12 cellular contexts compared by ENCODE assay signal in the genomic region with DNA sequence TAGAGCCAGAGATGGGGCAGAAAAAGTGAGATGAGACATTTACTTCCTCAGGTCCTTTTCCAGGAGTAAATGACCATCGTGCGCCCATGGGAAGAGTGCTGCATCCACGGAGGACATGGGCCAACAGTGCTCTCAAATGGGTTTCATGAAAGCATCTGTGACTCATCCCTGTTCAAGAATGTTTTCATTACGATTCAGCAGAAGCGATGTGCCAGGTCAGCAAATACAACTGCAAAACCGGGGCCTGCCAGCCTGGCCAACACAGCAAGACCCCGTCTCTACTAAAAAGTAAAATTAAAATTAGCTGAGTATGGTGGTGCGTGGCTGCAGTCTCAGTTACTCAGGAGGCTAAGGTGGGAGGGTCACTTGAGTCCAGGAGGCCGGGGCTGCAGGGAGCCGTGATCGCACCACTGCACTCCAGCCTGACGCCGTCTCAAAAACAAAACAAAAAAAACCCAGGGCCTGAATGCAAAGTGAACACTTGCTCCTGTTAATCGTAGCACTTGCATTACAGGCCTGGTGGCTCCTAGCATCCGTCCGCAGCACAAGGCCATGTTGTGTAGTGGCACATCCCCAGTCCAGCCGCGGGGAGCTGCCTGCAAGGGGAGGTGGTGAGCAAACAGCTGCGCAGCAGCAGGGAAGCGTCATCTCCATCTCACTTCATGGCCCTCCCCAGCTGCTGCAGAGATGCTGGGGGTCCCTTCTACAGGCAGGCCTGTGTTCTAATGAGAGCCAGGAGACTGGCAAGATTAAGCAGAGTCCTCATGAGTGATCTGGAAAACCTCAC.
DNase-seq lines count a peak whose midpoint lies in the region; ATAC-seq and TF ChIP-seq lines count a peak whose summit lies in the region.
"Had no signal": no experiment of that assay in that cellular context is flagged by ENCODE, and none has a peak within 500 bp of the region (broad histone marks: within the 10 kb centered on the region; RNA-seq: fewer than 3 reads in every experiment).

No MANE protein-coding gene starts in this region.

- H3K4me1 ChIP-seq in RWPE2 (ENCODE audit: insufficient read depth, poor library complexity, severe bottlenecking) (peaks cover 13% of the 10 kb centered on the region), H9 (ENCODE audit: insufficient read depth, low read length) (peaks cover 3% of the 10 kb centered on the region; the same call in 1 of the 2 replicates)
- H3K4me1 ChIP-seq: breast epithelium had no signal

- H3K27ac ChIP-seq in RWPE2 (ENCODE audit: poor library complexity, severe bottlenecking) (peak overlapping the region; percentile 77), H9 (ENCODE audit: insufficient read length, low read depth, low read length) (no peak overlapping the region)
- H3K27ac ChIP-seq: breast epithelium had no signal

- no peak overlapping the region for H3K9ac ChIP-seq in H9 (ENCODE audit: extremely low read depth, insufficient read length, low read length)

- no peak overlapping the region for H3K23ac ChIP-seq in H9 (ENCODE audit: insufficient read length, low read depth, low read length)

- no peak overlapping the region for H4K5ac ChIP-seq in H9 (ENCODE audit: insufficient read length, low read depth, low read length)

- DNase-seq in GM04504 (ENCODE audit: low read depth) (peak; percentile 58), RWPE2 (ENCODE audit: low spot score) (no peak), fibroblast of villous mesenchyme (ENCODE audit: low read depth) (peak; percentile 50), sciatic nerve (ENCODE audit: low spot score) (no peak), H9 (no peak)
- no peak for DNase-seq in activated T-cell treated with anti-CD3 and anti-CD28 coated beads, Interleukin-2, amount 50 U/mL, for 72 hours
- DNase-seq in natural killer cell treated with Interleukin-12 subunit alpha and Interleukin-12 subunit beta and Interleukin-15 and Interleukin-18, amount 100 ng/mL, for 72 hours (ENCODE audit: low spot score): no peak
- DNase-seq: activated CD8-positive, alpha-beta memory T cell treated with anti-CD3 and anti-CD28 coated beads, Interleukin-2, amount 50 U/mL, for 4 hours; NCI-H1105 treated with DMSO at 0.1 percent for 48 hours; stimulated activated CD8-positive, alpha-beta memory T cell treated with anti-CD3 and anti-CD28 coated beads, Interleukin-4, amount 100 ng/mL, for 48 hours had no signal

- H3K4me1 Mint-ChIP-seq in H9: peaks cover 31 to 38% of the 10 kb centered on the region in 2 experiments
- H3K4me1 Mint-ChIP-seq in activated T-cell treated with anti-CD3 and anti-CD28 coated beads, Interleukin-2, amount 50 U/mL, for 72 hours (ENCODE audit: low read depth): peaks cover 30% of the 10 kb centered on the region
- H3K4me1 Mint-ChIP-seq in natural killer cell treated with Interleukin-12 subunit alpha and Interleukin-12 subunit beta and Interleukin-15 and Interleukin-18, amount 100 ng/mL, for 72 hours (ENCODE audit: low read depth in 2 of 2): peaks cover 15% of the 10 kb centered on the region in 2 donors

- H3K9me3 ChIP-seq in RWPE2 (ENCODE audit: severe bottlenecking) (no peaks in the 10 kb centered on the region), H9 (ENCODE audit: control insufficient read depth, low read depth, low read length) (no peaks in the 10 kb centered on the region)
- H3K9me3 ChIP-seq: breast epithelium had no signal

- H2BK120ac ChIP-seq in H9 (ENCODE audit: low read depth, low read length, poor library complexity, severe bottlenecking): no peak overlapping the region

- no peak overlapping the region for H2AFZ ChIP-seq in H9 (ENCODE audit: low read length)

- H3K4me3 Mint-ChIP-seq in H9: no peak overlapping the region
- H3K4me3 Mint-ChIP-seq in activated T-cell treated with anti-CD3 and anti-CD28 coated beads, Interleukin-2, amount 50 U/mL, for 72 hours: no peak overlapping the region
- no peak overlapping the region for H3K4me3 Mint-ChIP-seq in natural killer cell treated with Interleukin-12 subunit alpha and Interleukin-12 subunit beta and Interleukin-15 and Interleukin-18, amount 100 ng/mL, for 72 hours

- H4K20me1 ChIP-seq in H9 (ENCODE audit: control insufficient read depth, insufficient read depth, insufficient read length): no peaks in the 10 kb centered on the region

- H3K4me2 ChIP-seq in H9 (ENCODE audit: insufficient read depth, insufficient read length, low read length): no peak overlapping the region

- no peaks in the 10 kb centered on the region for H3K27me3 ChIP-seq in RWPE2 (ENCODE audit: insufficient read depth, poor library complexity, severe bottlenecking)
- H3K27me3 ChIP-seq in H9 (ENCODE audit: insufficient read depth, low read length): no peaks in the 10 kb centered on the region
- H3K27me3 ChIP-seq: breast epithelium had no signal

- H3K27ac Mint-ChIP-seq in H9: peak overlapping the region in 1 of 3 experiments; percentile 46; a peak in 3 of 7 replicates
- H3K27ac Mint-ChIP-seq in activated T-cell treated with anti-CD3 and anti-CD28 coated beads, Interleukin-2, amount 50 U/mL, for 72 hours: no peak overlapping the region
- H3K27ac Mint-ChIP-seq in natural killer cell treated with Interleukin-12 subunit alpha and Interleukin-12 subunit beta and Interleukin-15 and Interleukin-18, amount 100 ng/mL, for 72 hours: no peak overlapping the region

- no peak overlapping the region for H3K18ac ChIP-seq in H9 (ENCODE audit: insufficient read length, low read depth, low read length)

- TF ChIP-seq CTCF in RWPE2 (IDR thresholded peaks at IDR 0.05; ENCODE audit: poor library complexity, severe bottlenecking) (no peak), fibroblast of villous mesenchyme (IDR thresholded peaks at IDR 0.05; ENCODE audit: insufficient read depth, low read depth, low read length) (no peak), H9 (conservative IDR thresholded peaks at IDR 0.05) (no peak)

- H4K91ac ChIP-seq in H9 (ENCODE audit: insufficient read length, low read depth, low read length): no peak overlapping the region

- H2BK5ac ChIP-seq in H9 (ENCODE audit: insufficient read length, low read length): no peak overlapping the region

- H2BK12ac ChIP-seq in H9 (ENCODE audit: insufficient read length, low read depth, low read length): no peak overlapping the region

- H3K56ac ChIP-seq in H9 (ENCODE audit: insufficient read length, low read depth, low read length): no peak overlapping the region

- no peaks in the 10 kb centered on the region for H3K36me3 ChIP-seq in RWPE2 (ENCODE audit: low read depth)
- H3K36me3 ChIP-seq: breast epithelium had no signal

- H3K23me2 ChIP-seq in H9 (ENCODE audit: insufficient read length, low read depth, low read length, poor library complexity, severe bottlenecking): no peaks in the 10 kb centered on the region

- H3K36me3 Mint-ChIP-seq in H9 (ENCODE audit: insufficient read depth in 1 of 3, low read depth in 3 of 3): no peaks in the 10 kb centered on the region; a peak in 1 of 7 replicates
- H3K36me3 Mint-ChIP-seq in activated T-cell treated with anti-CD3 and anti-CD28 coated beads, Interleukin-2, amount 50 U/mL, for 72 hours (ENCODE audit: insufficient read depth in 2 of 2): no peaks in the 10 kb centered on the region
- no peaks in the 10 kb centered on the region for H3K36me3 Mint-ChIP-seq in natural killer cell treated with Interleukin-12 subunit alpha and Interleukin-12 subunit beta and Interleukin-15 and Interleukin-18, amount 100 ng/mL, for 72 hours

- no peak overlapping the region for H3T11ph ChIP-seq in H9 (ENCODE audit: low read length)

- no peak overlapping the region for H3K4ac ChIP-seq in H9 (ENCODE audit: low read depth, low read length)

- H3K4me3 ChIP-seq in RWPE2 (ENCODE audit: severe bottlenecking): no peak overlapping the region
- no peak overlapping the region for H3K4me3 ChIP-seq in fibroblast of villous mesenchyme (ENCODE audit: low read depth, low read length)
- H3K4me3 ChIP-seq: breast epithelium had no signal

- H4K8ac ChIP-seq in H9 (replicated peaks; ENCODE audit: insufficient read length, low read depth, low read length): no peak overlapping the region

- H3K27me3 Mint-ChIP-seq in H9 (ENCODE audit: low read depth): peaks cover 9% of the 10 kb centered on the region
- H3K27me3 Mint-ChIP-seq in activated T-cell treated with anti-CD3 and anti-CD28 coated beads, Interleukin-2, amount 50 U/mL, for 72 hours (ENCODE audit: low read depth): peaks cover 24% of the 10 kb centered on the region
- peaks cover 24 to 41% of the 10 kb centered on the region in 2 donors for H3K27me3 Mint-ChIP-seq in natural killer cell treated with Interleukin-12 subunit alpha and Interleukin-12 subunit beta and Interleukin-15 and Interleukin-18, amount 100 ng/mL, for 72 hours

- ATAC-seq in RWPE2 (ENCODE audit: low read depth) (no peak), sciatic nerve (peak; percentile 67), HG03521 (IDR thresholded peaks at IDR 0.05; ENCODE audit: unreplicated experiment) (no peak)
- no peak for ATAC-seq in activated T-cell treated with anti-CD3 and anti-CD28 coated beads, Interleukin-2, amount 50 U/mL, for 72 hours (replicated peaks in 1 of 2)
- no peak for ATAC-seq in natural killer cell treated with Interleukin-12 subunit alpha and Interleukin-12 subunit beta and Interleukin-15 and Interleukin-18, amount 100 ng/mL, for 72 hours

- H2BK20ac ChIP-seq in H9 (ENCODE audit: low read depth, low read length, poor library complexity, severe bottlenecking): no peak overlapping the region

- WGBS in H9 (ENCODE audit: extremely low coverage, insufficient read length, low lambda C conversion rate): no CpG with 5 or more reads among the region's 20 CpGs

- no peak overlapping the region for H2AK5ac ChIP-seq in H9 (ENCODE audit: insufficient read length, low read length)

- no peak overlapping the region for H2BK15ac ChIP-seq in H9 (ENCODE audit: low read depth, low read length)

- no peak overlapping the region for H3K14ac ChIP-seq in H9 (ENCODE audit: insufficient read depth, low read length)

- no peaks in the 10 kb centered on the region for H3K79me1 ChIP-seq in H9 (ENCODE audit: insufficient read depth, low read depth, low read length, poor library complexity, severe bottlenecking)

- H3K79me2 ChIP-seq in H9 (ENCODE audit: insufficient read depth, low read length): no peaks in the 10 kb centered on the region

- intact Hi-C loops in sciatic nerve (cut with DNase I): no loop called here

- no peaks in the 10 kb centered on the region for H3K9me3 Mint-ChIP-seq in H9
- no peaks in the 10 kb centered on the region for H3K9me3 Mint-ChIP-seq in activated T-cell treated with anti-CD3 and anti-CD28 coated beads, Interleukin-2, amount 50 U/mL, for 72 hours
- H3K9me3 Mint-ChIP-seq in natural killer cell treated with Interleukin-12 subunit alpha and Interleukin-12 subunit beta and Interleukin-15 and Interleukin-18, amount 100 ng/mL, for 72 hours: no peaks in the 10 kb centered on the region

Comparison
In these comparisons a context has a peak if more than half of its experiments do, and no peak if none do; other contexts are left out.
1. DNase-seq: peak in GM04504 (single experiment) and fibroblast of villous mesenchyme (single experiment); none in RWPE2 (single experiment), sciatic nerve (single experiment), H9 (single experiment), activated T-cell treated with anti-CD3 and anti-CD28 coated beads, Interleukin-2, amount 50 U/mL, for 72 hours (0 of 2) and natural killer cell treated with Interleukin-12 subunit alpha and Interleukin-12 subunit beta and Interleukin-15 and Interleukin-18, amount 100 ng/mL, for 72 hours (single experiment).